ENCODE assay signal across 33 cellular contexts in genomic region chr16:25340973-25341372, GRCh38.
"Had no signal": no experiment of that assay in that cellular context is flagged by ENCODE, and none has a peak within 500 bp of the region (broad histone marks: within the 10 kb centered on the region; RNA-seq: fewer than 3 reads in every experiment).

No MANE protein-coding gene starts in this region.

- ATAC-seq: activated CD8-positive, alpha-beta T cell treated with anti-CD3 and anti-CD28 coated beads for 36 hours; activated T-cell treated with anti-CD3 and anti-CD28 coated beads, Interleukin-2, amount 50 U/mL, for 72 hours; activated T-helper 17 cell treated with anti-CD3 and anti-CD28 coated beads, Interleukin-2, amount 50 U/mL, for 72 hours; PC-3; Right ventricle myocardium inferior had no signal

- H3K36me3 ChIP-seq: ascending aorta, breast epithelium, Peyer's patch, WERI-Rb-1 had no signal

- H3K27ac ChIP-seq: ascending aorta, breast epithelium, Peyer's patch, WERI-Rb-1 had no signal

- H3K9me3 ChIP-seq: ascending aorta, breast epithelium, Peyer's patch had no signal

- DNase-seq: activated CD4-positive, alpha-beta T cell treated with anti-CD3 and anti-CD28 coated beads for 1 hour; activated CD4-positive, alpha-beta T cell treated with anti-CD3 and anti-CD28 coated beads, Interleukin-2, amount 10 ng/mL, durations not matched to agents 24 days and 14 days; activated CD4-positive, alpha-beta T cell treated with anti-CD3 and anti-CD28 coated beads, Interleukin-2, amount 50 U/mL, for 4 hours; activated CD4-positive, CD25-positive, alpha-beta regulatory T cell; activated CD8-positive, alpha-beta T cell treated with anti-CD3 and anti-CD28 coated beads for 36 hours; activated gamma-delta T cell; activated naive CD4-positive, alpha-beta T cell treated with Interleukin-2 at 50 U/mL for 16 hours; activated naive CD8-positive, alpha-beta T cell treated with anti-CD3 and anti-CD28 coated beads, Interleukin-2, amount 10 ng/mL, durations not matched to agents 7 days and 5 days; activated T-cell treated with anti-CD3 and anti-CD28 coated beads, Interleukin-2, amount 50 U/mL, for 1 hour; activated T-cell treated with anti-CD3 and anti-CD28 coated beads, Interleukin-2, amount 50 U/mL, for 72 hours; amygdala; cerebellar nuclear complex; Kasumi-1; KBM-7; MM.1S; MV-4-11; NCI-H1105; NCI-H1436 treated with DMSO at 0.1 percent for 48 hours; NCI-H1694 treated with DMSO at 0.1 percent for 48 hours; NCI-H2029; NCI-H345; NCI-H510A; NCI-H69; PC-3; Peyer's patch; RPMI8226; T1000; WERI-Rb-1 had no signal

- H3K9me3 Mint-ChIP-seq: activated CD4-positive, alpha-beta T cell treated with anti-CD3 and anti-CD28 coated beads, Interleukin-2, amount 10 ng/mL, durations not matched to agents 24 days and 14 days; activated CD8-positive, alpha-beta T cell treated with anti-CD3 and anti-CD28 coated beads for 36 hours; activated naive CD4-positive, alpha-beta T cell treated with anti-CD3 and anti-CD28 coated beads, Interleukin-2, amount 50 U/mL, for 24 hours; activated naive CD8-positive, alpha-beta T cell treated with anti-CD3 and anti-CD28 coated beads, Interleukin-2, amount 10 ng/mL, durations not matched to agents 7 days and 5 days; activated T-helper 17 cell treated with anti-CD3 and anti-CD28 coated beads, Interleukin-2, amount 50 U/mL, for 72 hours had no signal

- H3K4me1 Mint-ChIP-seq: activated CD4-positive, alpha-beta T cell treated with anti-CD3 and anti-CD28 coated beads, Interleukin-2, amount 10 ng/mL, durations not matched to agents 24 days and 14 days; activated naive CD4-positive, alpha-beta T cell treated with anti-CD3 and anti-CD28 coated beads, Interleukin-2, amount 50 U/mL, for 24 hours; activated naive CD8-positive, alpha-beta T cell treated with anti-CD3 and anti-CD28 coated beads, Interleukin-2, amount 10 ng/mL, durations not matched to agents 7 days and 5 days; activated T-helper 17 cell treated with anti-CD3 and anti-CD28 coated beads, Interleukin-2, amount 50 U/mL, for 72 hours had no signal

- H3K27ac Mint-ChIP-seq: activated CD4-positive, alpha-beta T cell treated with anti-CD3 and anti-CD28 coated beads, Interleukin-2, amount 10 ng/mL, durations not matched to agents 24 days and 14 days; activated CD8-positive, alpha-beta T cell treated with anti-CD3 and anti-CD28 coated beads for 36 hours; activated naive CD4-positive, alpha-beta T cell treated with anti-CD3 and anti-CD28 coated beads, Interleukin-2, amount 50 U/mL, for 24 hours; activated naive CD8-positive, alpha-beta T cell treated with anti-CD3 and anti-CD28 coated beads, Interleukin-2, amount 10 ng/mL, durations not matched to agents 7 days and 5 days; activated T-cell treated with anti-CD3 and anti-CD28 coated beads, Interleukin-2, amount 50 U/mL, for 72 hours; activated T-helper 17 cell treated with anti-CD3 and anti-CD28 coated beads, Interleukin-2, amount 50 U/mL, for 72 hours had no signal

- H3K27me3 ChIP-seq: ascending aorta, breast epithelium, Peyer's patch had no signal

- H3K4me3 ChIP-seq: ascending aorta, breast epithelium, Peyer's patch had no signal

- H3K27me3 Mint-ChIP-seq: activated CD4-positive, alpha-beta T cell treated with anti-CD3 and anti-CD28 coated beads, Interleukin-2, amount 10 ng/mL, durations not matched to agents 24 days and 14 days had no signal

- H3K4me3 Mint-ChIP-seq: activated CD4-positive, alpha-beta T cell treated with anti-CD3 and anti-CD28 coated beads, Interleukin-2, amount 10 ng/mL, durations not matched to agents 24 days and 14 days; activated CD8-positive, alpha-beta T cell treated with anti-CD3 and anti-CD28 coated beads for 36 hours; activated naive CD4-positive, alpha-beta T cell treated with anti-CD3 and anti-CD28 coated beads, Interleukin-2, amount 50 U/mL, for 24 hours; activated naive CD8-positive, alpha-beta T cell treated with anti-CD3 and anti-CD28 coated beads, Interleukin-2, amount 10 ng/mL, durations not matched to agents 7 days and 5 days; activated T-cell treated with anti-CD3 and anti-CD28 coated beads, Interleukin-2, amount 50 U/mL, for 72 hours; activated T-helper 17 cell treated with anti-CD3 and anti-CD28 coated beads, Interleukin-2, amount 50 U/mL, for 72 hours had no signal

- H3K36me3 Mint-ChIP-seq: activated naive CD4-positive, alpha-beta T cell treated with anti-CD3 and anti-CD28 coated beads, Interleukin-2, amount 50 U/mL, for 24 hours; activated naive CD8-positive, alpha-beta T cell treated with anti-CD3 and anti-CD28 coated beads, Interleukin-2, amount 10 ng/mL, durations not matched to agents 7 days and 5 days had no signal

- H3K4me1 ChIP-seq: ascending aorta, breast epithelium, Peyer's patch had no signal
